Comparison of ENCODE assay signal across 8 cellular contexts in the genomic region with DNA sequence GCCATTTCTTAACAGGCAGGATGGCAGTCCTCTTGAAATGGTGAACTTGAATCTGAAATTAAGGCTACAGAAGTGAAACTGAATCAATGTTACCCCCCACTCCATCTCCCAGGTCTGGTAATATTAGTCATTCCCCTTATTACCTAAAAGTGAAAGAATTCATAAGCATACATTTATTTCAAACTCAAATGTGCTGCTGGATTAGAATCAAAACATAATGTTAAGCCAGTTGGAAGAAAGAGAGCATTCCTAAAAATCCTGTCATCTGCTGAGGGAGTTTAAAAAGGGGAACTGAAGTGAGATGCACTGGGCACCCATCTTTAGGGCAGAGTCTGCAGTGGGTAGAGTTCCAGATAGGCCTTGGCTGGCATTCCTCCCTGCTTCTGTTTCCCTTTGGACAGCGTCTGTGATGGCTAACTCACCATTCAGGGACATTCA. TPM values are rescaled to one million over a fixed set of nuclear protein-coding genes. Genes with fewer than 3 reads are reported as not detected.
DNase-seq lines count a peak whose midpoint lies in the region; ATAC-seq and TF ChIP-seq lines count a peak whose summit lies in the region.

No MANE protein-coding gene starts in this region.

- H2BK120ac ChIP-seq in neuronal stem cell (ENCODE audit: low read depth, low read length) (no peak overlapping the region), trophoblast cell (ENCODE audit: insufficient read depth, low read length, poor library complexity) (no peak overlapping the region)

- TF ChIP-seq CTCF in GM12865 (IDR thresholded peaks at IDR 0.05; ENCODE audit: insufficient read depth, low read depth, low read length, missing control alignments) = no peak
- TF ChIP-seq CTCF in Calu3 (IDR thresholded peaks at IDR 0.05; ENCODE audit: unreplicated experiment) = no peak

- H4K8ac ChIP-seq in neuronal stem cell (ENCODE audit: low read depth, low read length) (no peak overlapping the region), trophoblast cell (ENCODE audit: low read depth, low read length) (no peak overlapping the region)

- no peaks in the 10 kb centered on the region for H3K9me3 Mint-ChIP-seq in central memory CD8-positive, alpha-beta T cell
- H3K9me3 Mint-ChIP-seq in Calu3 (ENCODE audit: low read depth, unreplicated experiment) = no peaks in the 10 kb centered on the region

- H3K79me2 ChIP-seq in trophoblast cell (ENCODE audit: control insufficient read depth, insufficient read depth, low read length, poor library complexity) = no peaks in the 10 kb centered on the region

- H3K4ac ChIP-seq in neuronal stem cell (ENCODE audit: low read length) = no peak overlapping the region
- no peak overlapping the region for H3K4ac ChIP-seq in trophoblast cell (ENCODE audit: low read depth, low read length)

- no peak for ATAC-seq in central memory CD8-positive, alpha-beta T cell (replicated peaks; ENCODE audit: extremely low read depth, poor library complexity, severe bottlenecking)
- ATAC-seq in GM18873 (IDR thresholded peaks at IDR 0.05; ENCODE audit: low FRiP score, unreplicated experiment) = no peak

- no peak overlapping the region for H2BK15ac ChIP-seq in neuronal stem cell (ENCODE audit: low read length)

- H2BK12ac ChIP-seq in neuronal stem cell (ENCODE audit: low read length) (no peak overlapping the region), trophoblast cell (ENCODE audit: low read length) (no peak overlapping the region)

- H3K27ac ChIP-seq in KOPT-K1 (ENCODE audit: low read depth, low read length, poor library complexity, severe bottlenecking) (peak overlapping the region; percentile 62), neuronal stem cell (replicated peaks; ENCODE audit: low read length) (peak overlapping the region; percentile 77), trophoblast cell (ENCODE audit: low read depth, low read length) (no peak overlapping the region)

- H3K4me3 Mint-ChIP-seq in central memory CD8-positive, alpha-beta T cell = peak overlapping the region; percentile 2
- no peak overlapping the region for H3K4me3 Mint-ChIP-seq in Calu3 (ENCODE audit: low read depth, unreplicated experiment)

- no peak overlapping the region for H4K91ac ChIP-seq in neuronal stem cell (ENCODE audit: low read depth, low read length, poor library complexity)
- H4K91ac ChIP-seq in trophoblast cell (ENCODE audit: low read depth, low read length) = no peak overlapping the region

- H3K36me3 ChIP-seq in KOPT-K1 (ENCODE audit: insufficient read depth, low read length) = peaks cover 26% of the 10 kb centered on the region
- peaks cover 2 to 46% of the 10 kb centered on the region in 2 donors for H3K36me3 ChIP-seq in neuronal stem cell (replicated peaks in 1 of 2; ENCODE audit: control insufficient read depth in 2 of 2, insufficient read depth in 2 of 2, low read length in 2 of 2)
- H3K36me3 ChIP-seq in trophoblast cell (ENCODE audit: control insufficient read depth in 1 of 2, insufficient read depth in 2 of 2, low read length in 2 of 2) = peaks cover 4 to 7% of the 10 kb centered on the region in 2 experiments

- no peak overlapping the region for H3K4me2 ChIP-seq in neuronal stem cell (ENCODE audit: insufficient read depth, low read length, poor library complexity, severe bottlenecking)
- H3K4me2 ChIP-seq in trophoblast cell (ENCODE audit: low read length) = no peak overlapping the region

- peaks cover 79% of the 10 kb centered on the region for H3K4me1 Mint-ChIP-seq in central memory CD8-positive, alpha-beta T cell
- H3K4me1 Mint-ChIP-seq in Calu3 (ENCODE audit: low read depth, unreplicated experiment) = no peaks in the 10 kb centered on the region

- H3K9ac ChIP-seq in neuronal stem cell (ENCODE audit: low read depth, low read length, poor library complexity) (no peak overlapping the region), trophoblast cell (ENCODE audit: low read length) (no peak overlapping the region)

- BruUV-seq in Calu3 (replicated peaks; lab: Mats Ljungman, UMichigan) = no TSS peak

- H3K79me1 ChIP-seq in neuronal stem cell (ENCODE audit: low read depth, low read length) (no peaks in the 10 kb centered on the region), trophoblast cell (ENCODE audit: low read length) (no peaks in the 10 kb centered on the region)

- DNase-seq in GM12865 (ENCODE audit: low read depth) (peak; percentile 71), neuronal stem cell (ENCODE audit: low spot score) (no peak), trophoblast cell (no peak), Calu3 (no peak)
- no peak for DNase-seq in central memory CD8-positive, alpha-beta T cell (ENCODE audit: low spot score in 2 of 2)
- no peak for DNase-seq in activated effector memory CD4-positive, alpha-beta T cell treated with Interleukin-2 at 50 U/mL for 16 hours

- H3K14ac ChIP-seq in neuronal stem cell (ENCODE audit: low read length) = no peak overlapping the region
- no peak overlapping the region for H3K14ac ChIP-seq in trophoblast cell (ENCODE audit: low read length)

- peaks cover 0 to 9% (median 0%) of the 10 kb centered on the region in 3 experiments for H3K27me3 ChIP-seq in neuronal stem cell (ENCODE audit: control insufficient read depth in 3 of 3, insufficient read depth in 3 of 3, low read depth in 1 of 3, low read length in 3 of 3)
- no peaks in the 10 kb centered on the region for H3K27me3 ChIP-seq in trophoblast cell (ENCODE audit: insufficient read depth, low read length)

- CTCF ChIA-PET in Calu3 (lab: Charles Lee) = no interaction called here

- WGBS in neuronal stem cell (ENCODE audit: extremely low coverage in 2 of 2, insufficient read length in 2 of 2, insufficient replicate concordance in 1 of 2), 2 donors = no CpG with 5 or more reads among the region's 1 CpG
- no CpG with 5 or more reads among the region's 1 CpG for WGBS in trophoblast cell (ENCODE audit: extremely low coverage, insufficient coverage, insufficient read length)

- H2AFZ ChIP-seq in neuronal stem cell (ENCODE audit: low read length) (no peak overlapping the region), trophoblast cell (ENCODE audit: insufficient read depth, low read length, poor library complexity) (no peak overlapping the region)

- H3K27ac Mint-ChIP-seq in central memory CD8-positive, alpha-beta T cell (ENCODE audit: low read depth) = peak overlapping the region; percentile 85
- no peak overlapping the region for H3K27ac Mint-ChIP-seq in Calu3 (ENCODE audit: unreplicated experiment)

- H3K4me3 ChIP-seq in GM12865 (ENCODE audit: low read depth, low read length) (no peak overlapping the region), neuronal stem cell (ENCODE audit: low read length in 2 of 2) (no peak overlapping the region), trophoblast cell (ENCODE audit: low read depth, low read length) (no peak overlapping the region)

- peaks cover 15 to 19% of the 10 kb centered on the region in 2 donors for H3K4me1 ChIP-seq in neuronal stem cell (ENCODE audit: control insufficient read depth in 2 of 2, insufficient read depth in 1 of 2, low read depth in 1 of 2, low read length in 2 of 2)
- H3K4me1 ChIP-seq in trophoblast cell (ENCODE audit: control insufficient read depth in 1 of 2, insufficient read depth in 2 of 2, low read length in 2 of 2) = peaks cover 0 to 2% of the 10 kb centered on the region in 2 experiments

- H3K9me3 ChIP-seq in KOPT-K1 (ENCODE audit: insufficient read depth, low read length, poor library complexity, severe bottlenecking) (no peaks in the 10 kb centered on the region), neuronal stem cell (replicated peaks in 1 of 2; ENCODE audit: control insufficient read depth in 2 of 2, insufficient read depth in 1 of 2, low read depth in 1 of 2, low read length in 2 of 2) (no peaks in the 10 kb centered on the region), trophoblast cell (ENCODE audit: insufficient read depth, low read depth, low read length) (no peaks in the 10 kb centered on the region)

- H3K36me3 Mint-ChIP-seq in central memory CD8-positive, alpha-beta T cell (ENCODE audit: insufficient read depth) = peaks cover 4% of the 10 kb centered on the region
- peaks cover 8% of the 10 kb centered on the region for H3K36me3 Mint-ChIP-seq in Calu3 (ENCODE audit: insufficient read depth, unreplicated experiment)

- H3K27me3 Mint-ChIP-seq in central memory CD8-positive, alpha-beta T cell = no peaks in the 10 kb centered on the region
- no peaks in the 10 kb centered on the region for H3K27me3 Mint-ChIP-seq in Calu3 (ENCODE audit: unreplicated experiment)

- no peak overlapping the region for H3K23ac ChIP-seq in neuronal stem cell (ENCODE audit: low read depth, low read length, poor library complexity)
- H3K23ac ChIP-seq in trophoblast cell (ENCODE audit: low read length) = no peak overlapping the region

- H3K18ac ChIP-seq in neuronal stem cell (ENCODE audit: low read length) (no peak overlapping the region), trophoblast cell (ENCODE audit: low read length) (no peak overlapping the region)

- no peak overlapping the region for H4K12ac ChIP-seq in trophoblast cell (ENCODE audit: low read depth, low read length)

- intact Hi-C loops in Calu3 (cut with micrococcal nuclease; ENCODE audit: unreplicated experiment) = loop anchor here (5.0 kb wide), 1 partner anchor 33 kb away; no protein-coding TSS in a partner anchor

- no peak overlapping the region for H2AK5ac ChIP-seq in neuronal stem cell (ENCODE audit: low read depth, low read length)
- H2AK5ac ChIP-seq in trophoblast cell (ENCODE audit: low read length) = no peak overlapping the region

- H2BK5ac ChIP-seq in neuronal stem cell (ENCODE audit: low read length) (no peak overlapping the region), trophoblast cell (ENCODE audit: low read depth, low read length, poor library complexity) (no peak overlapping the region)

RNA-seq across cellular contexts. Expression of a gene that starts 17.4 kb away (rescaled TPM):
- 28.2 TPM for polyA plus RNA-seq in neuronal stem cell (2013, experiment 1 of 2)
- 29.4 TPM for polyA plus RNA-seq in neuronal stem cell (2013, experiment 2 of 2)
- 30.4 and 30.6 TPM in 2 replicates for polyA plus RNA-seq in trophoblast cell (2013)
- total RNA-seq in Calu3 (2022) = 72.0 and 72.6 TPM in 2 replicates

RNA-seq across cellular contexts. Expression of a gene that starts 17.8 kb away (rescaled TPM):
- 9.2 TPM for polyA plus RNA-seq in neuronal stem cell (2013, experiment 1 of 2)
- 9.4 TPM for polyA plus RNA-seq in neuronal stem cell (2013, experiment 2 of 2)
- polyA plus RNA-seq in trophoblast cell (2013) = 9.3 and 9.4 TPM in 2 replicates
- total RNA-seq in Calu3 (2022) = 36.0 and 38.0 TPM in 2 replicates

RNA-seq across cellular contexts. Expression of a gene that starts 33.3 kb away (rescaled TPM):
- polyA plus RNA-seq in neuronal stem cell (2013, experiment 1 of 2) = 0.25 TPM
- 0.24 TPM for polyA plus RNA-seq in neuronal stem cell (2013, experiment 2 of 2)
- polyA plus RNA-seq in trophoblast cell (2013) = 3.7 and 4.0 TPM in 2 replicates
- total RNA-seq in Calu3 (2022) = 0.26 and 0.49 TPM in 2 replicates
